Comparison of ENCODE assay signal across 25 cellular contexts in genomic region chr10:66916030-66916429, GRCh38. TPM values are rescaled to one million over a fixed set of nuclear protein-coding genes. Genes with fewer than 3 reads are reported as not detected.
DNase-seq lines count a peak whose midpoint lies in the region; ATAC-seq, FAIRE-seq and TF ChIP-seq lines count a peak whose summit lies in the region.
"Had no signal": no experiment of that assay in that cellular context is flagged by ENCODE, and none has a peak within 500 bp of the region (broad histone marks: within the 10 kb centered on the region; RNA-seq: fewer than 3 reads in every experiment).

No MANE protein-coding gene starts in this region.

- no peaks in the 10 kb centered on the region for H3K9me3 Mint-ChIP-seq in osteocyte (ENCODE audit: unreplicated experiment)
- H3K9me3 Mint-ChIP-seq: CD4-positive, alpha-beta T cell; CD8-positive, alpha-beta T cell had no signal

- no peak overlapping the region for H3K4me3 Mint-ChIP-seq in osteocyte (ENCODE audit: unreplicated experiment)
- H3K4me3 Mint-ChIP-seq: CD4-positive, alpha-beta T cell; CD8-positive, alpha-beta T cell had no signal

- no peaks in the 10 kb centered on the region for H3K36me3 ChIP-seq in bronchial epithelial cell (ENCODE audit: control insufficient read depth, insufficient read depth, low read length)
- no peaks in the 10 kb centered on the region for H3K36me3 ChIP-seq in left lung
- H3K36me3 ChIP-seq: BE2C, BLaER1 had no signal

- no peak overlapping the region for H3K27ac ChIP-seq in left lung
- H3K27ac ChIP-seq: BLaER1, C4-2B had no signal

- peak overlapping the region; percentile 19 for H3K27ac Mint-ChIP-seq in osteocyte (ENCODE audit: unreplicated experiment)
- H3K27ac Mint-ChIP-seq: CD4-positive, alpha-beta T cell; CD8-positive, alpha-beta T cell had no signal

- peaks cover 12% of the 10 kb centered on the region for H3K4me1 Mint-ChIP-seq in osteocyte (ENCODE audit: unreplicated experiment)

- no peaks in the 10 kb centered on the region for H3K9me3 ChIP-seq in left lung
- H3K9me3 ChIP-seq: BE2C, BLaER1, Caco-2 had no signal

- in situ Hi-C loops in GM13976 (cut with MboI; ENCODE audit: low sequenced_read_pairs, unreplicated experiment), result no loop called here

- no peaks in the 10 kb centered on the region for H3K27me3 ChIP-seq in bronchial epithelial cell (ENCODE audit: control insufficient read depth, insufficient read depth, low read length)
- no peaks in the 10 kb centered on the region for H3K27me3 ChIP-seq in left lung
- H3K27me3 ChIP-seq: BE2C, BLaER1 had no signal

- no peak for FAIRE-seq in bronchial epithelial cell (lab: Jason Lieb, UNC)
- FAIRE-seq: A204.1, D721Med, G401.6, GM12891, GM18507 had no signal

- no peaks in the 10 kb centered on the region for H3K27me3 Mint-ChIP-seq in osteocyte (ENCODE audit: unreplicated experiment)
- H3K27me3 Mint-ChIP-seq: CD4-positive, alpha-beta T cell had no signal

- H3K4me1 ChIP-seq in left lung, result no peaks in the 10 kb centered on the region
- H3K4me1 ChIP-seq: BE2C, BLaER1, Caco-2 had no signal

- H3K4me3 ChIP-seq in bronchial epithelial cell (ENCODE audit: low read depth, low read length), result no peak overlapping the region
- H3K4me3 ChIP-seq in left lung, result no peak overlapping the region
- H3K4me3 ChIP-seq: BLaER1 had no signal

- DNase-seq in DMS53 treated with DMSO at 0.1 percent for 48 hours (lab: John Stamatoyannopoulos, UW; ENCODE audit: unreplicated experiment) (peak; percentile 39), bronchial epithelial cell (ENCODE audit: low read depth) (peak; percentile 45), left lung (no peak), osteocyte (ENCODE audit: extremely low spot score, unreplicated experiment) (no peak), GM13976 (ENCODE audit: low spot score) (no peak), C1 segment of cervical spinal cord (lab: John Stamatoyannopoulos, UW) (no peak)
- DNase-seq: 8988T; ACHN; BE2C; Caco-2; Calu3; CD4-positive, alpha-beta T cell; CD8-positive, alpha-beta T cell; DMS79 treated with DMSO at 0.1 percent for 48 hours; GF-D8 had no signal

- intact Hi-C loops in left lung (cut with DNase I), result no loop called here

- TF ChIP-seq CTCF in bronchial epithelial cell (IDR thresholded peaks at IDR 0.05; ENCODE audit: insufficient read depth, low read length, severe bottlenecking) (no peak), left lung (IDR thresholded peaks at IDR 0.05) (no peak), osteocyte (IDR thresholded peaks at IDR 0.05) (no peak), GM13976 (IDR thresholded peaks at IDR 0.05; ENCODE audit: borderline replicate concordance, control extremely low read depth, extremely low read depth, insufficient read depth, missing control alignments) (no peak)

- H3K36me3 Mint-ChIP-seq in osteocyte (ENCODE audit: unreplicated experiment), result no peaks in the 10 kb centered on the region
- H3K36me3 Mint-ChIP-seq: CD8-positive, alpha-beta T cell had no signal

- ATAC-seq in left lung (peak; percentile 10), HG03045 (IDR thresholded peaks at IDR 0.05; ENCODE audit: unreplicated experiment) (no peak), HG03097 (IDR thresholded peaks at IDR 0.05; ENCODE audit: low FRiP score, unreplicated experiment) (no peak)
- ATAC-seq: CD8-positive, alpha-beta T cell had no signal

RNA-seq across cellular contexts. Expression of gene LRRTM3, which starts 9.8 kb away (rescaled TPM):
- total RNA-seq in bronchial epithelial cell (not detected in 2 replicates), left lung (not detected), osteocyte (0.21 and 0.63 TPM in 2 replicates)
- total RNA-seq: A673; Caco-2; Calu3; CD4-positive, alpha-beta T cell; CD8-positive, alpha-beta T cell had no signal

Comparison
In these comparisons a context has a peak if more than half of its experiments do, and no peak if none do; other contexts are left out.
1. DNase-seq: peak in DMS53 treated with DMSO at 0.1 percent for 48 hours (single experiment) and bronchial epithelial cell (single experiment); none in left lung (0 of 2), osteocyte (single experiment), GM13976 (single experiment) and C1 segment of cervical spinal cord (0 of 14).